Comparison of ENCODE assay signal across 1 cellular context in the genomic region with DNA sequence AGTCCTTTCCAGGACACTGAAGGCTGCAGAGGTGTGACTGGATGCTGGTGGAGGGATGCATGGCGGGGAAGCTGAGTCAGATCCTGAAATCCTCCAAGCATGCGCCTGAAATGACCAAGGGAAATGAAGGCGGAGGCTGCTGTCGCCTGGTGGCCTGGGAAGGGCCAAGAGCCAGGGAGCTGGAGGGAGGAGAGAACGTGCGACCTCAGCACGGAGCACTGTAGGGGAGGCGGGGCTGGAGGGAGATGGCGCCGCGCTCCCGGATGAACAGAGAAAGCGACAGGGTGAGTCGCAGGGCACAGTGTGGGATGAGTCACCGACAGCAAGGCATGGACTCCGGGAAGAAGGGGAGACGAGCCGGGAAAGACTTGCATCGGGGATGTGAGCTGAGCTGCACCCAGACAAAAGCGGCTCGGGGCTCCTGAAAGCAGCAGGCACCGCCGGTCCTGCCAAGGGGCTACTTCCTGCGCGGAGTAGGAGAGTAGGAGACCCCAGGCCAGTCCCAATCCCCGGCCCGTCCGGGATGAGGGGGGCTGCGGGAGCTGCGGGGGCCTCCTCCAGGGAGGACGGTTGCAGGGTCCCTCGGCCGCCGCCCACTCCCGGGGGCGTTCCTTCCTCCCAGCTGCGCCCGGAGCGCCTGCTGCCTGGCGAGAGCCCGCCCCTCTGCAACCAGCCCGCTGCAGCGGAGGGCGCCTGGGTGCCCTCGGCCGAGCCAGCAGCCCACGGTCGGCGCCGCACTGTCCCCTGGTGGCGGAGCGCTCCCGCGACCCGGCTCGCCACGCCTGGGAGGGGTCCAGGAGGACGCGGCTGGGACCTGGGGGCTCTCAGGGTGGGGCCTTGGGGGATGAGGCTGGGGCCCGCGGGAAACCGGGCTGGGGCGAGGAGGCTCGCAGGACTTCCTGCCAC.
A peak's percentile ranks its signal among the peaks of the same experiment; 100 is the strongest.
TF ChIP-seq lines count a peak whose summit lies in the region.

No MANE protein-coding gene starts in this region.

TF ChIP-seq in WTC11, 78 proteins besides CTCF, POLR2A, EP300 and RAD21 (continued from another document and continues in another):
- TF ChIP-seq, protein P1, sequence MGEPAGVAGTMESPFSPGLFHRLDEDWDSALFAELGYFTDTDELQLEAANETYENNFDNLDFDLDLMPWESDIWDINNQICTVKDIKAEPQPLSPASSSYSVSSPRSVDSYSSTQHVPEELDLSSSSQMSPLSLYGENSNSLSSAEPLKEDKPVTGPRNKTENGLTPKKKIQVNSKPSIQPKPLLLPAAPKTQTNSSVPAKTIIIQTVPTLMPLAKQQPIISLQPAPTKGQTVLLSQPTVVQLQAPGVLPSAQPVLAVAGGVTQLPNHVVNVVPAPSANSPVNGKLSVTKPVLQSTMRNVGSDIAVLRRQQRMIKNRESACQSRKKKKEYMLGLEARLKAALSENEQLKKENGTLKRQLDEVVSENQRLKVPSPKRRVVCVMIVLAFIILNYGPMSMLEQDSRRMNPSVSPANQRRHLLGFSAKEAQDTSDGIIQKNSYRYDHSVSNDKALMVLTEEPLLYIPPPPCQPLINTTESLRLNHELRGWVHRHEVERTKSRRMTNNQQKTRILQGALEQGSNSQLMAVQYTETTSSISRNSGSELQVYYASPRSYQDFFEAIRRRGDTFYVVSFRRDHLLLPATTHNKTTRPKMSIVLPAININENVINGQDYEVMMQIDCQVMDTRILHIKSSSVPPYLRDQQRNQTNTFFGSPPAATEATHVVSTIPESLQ (CRISPR knock-in tag; IDR thresholded peaks at IDR 0.05): no peak
- TF ChIP-seq CREB1 (CRISPR knock-in tag; IDR thresholded peaks at IDR 0.05) (no peak), KAT7 (CRISPR knock-in tag; IDR thresholded peaks at IDR 0.05; ENCODE audit: borderline replicate concordance) (no peak), ESRRA (CRISPR knock-in tag; IDR thresholded peaks at IDR 0.05; ENCODE audit: borderline replicate concordance) (no peak), ETV6 (CRISPR knock-in tag; IDR thresholded peaks at IDR 0.05) (no peak), PRRX2 (CRISPR knock-in tag; IDR thresholded peaks at IDR 0.05) (no peak), CBFB (CRISPR knock-in tag; IDR thresholded peaks at IDR 0.05; ENCODE audit: low read depth) (no peak), SP1 (CRISPR knock-in tag; conservative IDR thresholded peaks at IDR 0.05) (peak; percentile 68; the same call in 1 of the 2 replicates), NFYB (CRISPR knock-in tag; conservative IDR thresholded peaks at IDR 0.05; ENCODE audit: low read depth) (no peak), FOXJ3 (CRISPR knock-in tag; IDR thresholded peaks at IDR 0.05; ENCODE audit: borderline replicate concordance) (no peak), ZNF121 (CRISPR knock-in tag; IDR thresholded peaks at IDR 0.05) (0 out of 2 replicates have a peak, but pooled peaks have one; percentile 20), JAZF1 (CRISPR knock-in tag; IDR thresholded peaks at IDR 0.05) (no peak), MXD4 (CRISPR knock-in tag; IDR thresholded peaks at IDR 0.05; ENCODE audit: borderline replicate concordance) (no peak), NFE2L1 (CRISPR knock-in tag; IDR thresholded peaks at IDR 0.05) (0 out of 2 replicates have a peak, but pooled peaks have one; percentile 59), GRHL2 (CRISPR knock-in tag; IDR thresholded peaks at IDR 0.05; ENCODE audit: insufficient replicate concordance, severe bottlenecking) (no peak), NR2C2 (CRISPR knock-in tag; IDR thresholded peaks at IDR 0.05) (no peak; the same call in 1 of the 2 replicates), RELA (CRISPR knock-in tag; IDR thresholded peaks at IDR 0.05; ENCODE audit: borderline replicate concordance) (no peak), GTF2I (CRISPR knock-in tag; conservative IDR thresholded peaks at IDR 0.05) (0 out of 2 replicates have a peak, but pooled peaks have one; percentile 38), TP53 (CRISPR knock-in tag; IDR thresholded peaks at IDR 0.05) (no peak)
- TF ChIP-seq, protein P2, sequence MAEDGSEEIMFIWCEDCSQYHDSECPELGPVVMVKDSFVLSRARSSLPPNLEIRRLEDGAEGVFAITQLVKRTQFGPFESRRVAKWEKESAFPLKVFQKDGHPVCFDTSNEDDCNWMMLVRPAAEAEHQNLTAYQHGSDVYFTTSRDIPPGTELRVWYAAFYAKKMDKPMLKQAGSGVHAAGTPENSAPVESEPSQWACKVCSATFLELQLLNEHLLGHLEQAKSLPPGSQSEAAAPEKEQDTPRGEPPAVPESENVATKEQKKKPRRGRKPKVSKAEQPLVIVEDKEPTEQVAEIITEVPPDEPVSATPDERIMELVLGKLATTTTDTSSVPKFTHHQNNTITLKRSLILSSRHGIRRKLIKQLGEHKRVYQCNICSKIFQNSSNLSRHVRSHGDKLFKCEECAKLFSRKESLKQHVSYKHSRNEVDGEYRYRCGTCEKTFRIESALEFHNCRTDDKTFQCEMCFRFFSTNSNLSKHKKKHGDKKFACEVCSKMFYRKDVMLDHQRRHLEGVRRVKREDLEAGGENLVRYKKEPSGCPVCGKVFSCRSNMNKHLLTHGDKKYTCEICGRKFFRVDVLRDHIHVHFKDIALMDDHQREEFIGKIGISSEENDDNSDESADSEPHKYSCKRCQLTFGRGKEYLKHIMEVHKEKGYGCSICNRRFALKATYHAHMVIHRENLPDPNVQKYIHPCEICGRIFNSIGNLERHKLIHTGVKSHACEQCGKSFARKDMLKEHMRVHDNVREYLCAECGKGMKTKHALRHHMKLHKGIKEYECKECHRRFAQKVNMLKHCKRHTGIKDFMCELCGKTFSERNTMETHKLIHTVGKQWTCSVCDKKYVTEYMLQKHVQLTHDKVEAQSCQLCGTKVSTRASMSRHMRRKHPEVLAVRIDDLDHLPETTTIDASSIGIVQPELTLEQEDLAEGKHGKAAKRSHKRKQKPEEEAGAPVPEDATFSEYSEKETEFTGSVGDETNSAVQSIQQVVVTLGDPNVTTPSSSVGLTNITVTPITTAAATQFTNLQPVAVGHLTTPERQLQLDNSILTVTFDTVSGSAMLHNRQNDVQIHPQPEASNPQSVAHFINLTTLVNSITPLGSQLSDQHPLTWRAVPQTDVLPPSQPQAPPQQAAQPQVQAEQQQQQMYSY (CRISPR knock-in tag; IDR thresholded peaks at IDR 0.05): 0 out of 2 replicates have a peak, but pooled peaks have one; percentile 5
- TF ChIP-seq, protein P3, sequence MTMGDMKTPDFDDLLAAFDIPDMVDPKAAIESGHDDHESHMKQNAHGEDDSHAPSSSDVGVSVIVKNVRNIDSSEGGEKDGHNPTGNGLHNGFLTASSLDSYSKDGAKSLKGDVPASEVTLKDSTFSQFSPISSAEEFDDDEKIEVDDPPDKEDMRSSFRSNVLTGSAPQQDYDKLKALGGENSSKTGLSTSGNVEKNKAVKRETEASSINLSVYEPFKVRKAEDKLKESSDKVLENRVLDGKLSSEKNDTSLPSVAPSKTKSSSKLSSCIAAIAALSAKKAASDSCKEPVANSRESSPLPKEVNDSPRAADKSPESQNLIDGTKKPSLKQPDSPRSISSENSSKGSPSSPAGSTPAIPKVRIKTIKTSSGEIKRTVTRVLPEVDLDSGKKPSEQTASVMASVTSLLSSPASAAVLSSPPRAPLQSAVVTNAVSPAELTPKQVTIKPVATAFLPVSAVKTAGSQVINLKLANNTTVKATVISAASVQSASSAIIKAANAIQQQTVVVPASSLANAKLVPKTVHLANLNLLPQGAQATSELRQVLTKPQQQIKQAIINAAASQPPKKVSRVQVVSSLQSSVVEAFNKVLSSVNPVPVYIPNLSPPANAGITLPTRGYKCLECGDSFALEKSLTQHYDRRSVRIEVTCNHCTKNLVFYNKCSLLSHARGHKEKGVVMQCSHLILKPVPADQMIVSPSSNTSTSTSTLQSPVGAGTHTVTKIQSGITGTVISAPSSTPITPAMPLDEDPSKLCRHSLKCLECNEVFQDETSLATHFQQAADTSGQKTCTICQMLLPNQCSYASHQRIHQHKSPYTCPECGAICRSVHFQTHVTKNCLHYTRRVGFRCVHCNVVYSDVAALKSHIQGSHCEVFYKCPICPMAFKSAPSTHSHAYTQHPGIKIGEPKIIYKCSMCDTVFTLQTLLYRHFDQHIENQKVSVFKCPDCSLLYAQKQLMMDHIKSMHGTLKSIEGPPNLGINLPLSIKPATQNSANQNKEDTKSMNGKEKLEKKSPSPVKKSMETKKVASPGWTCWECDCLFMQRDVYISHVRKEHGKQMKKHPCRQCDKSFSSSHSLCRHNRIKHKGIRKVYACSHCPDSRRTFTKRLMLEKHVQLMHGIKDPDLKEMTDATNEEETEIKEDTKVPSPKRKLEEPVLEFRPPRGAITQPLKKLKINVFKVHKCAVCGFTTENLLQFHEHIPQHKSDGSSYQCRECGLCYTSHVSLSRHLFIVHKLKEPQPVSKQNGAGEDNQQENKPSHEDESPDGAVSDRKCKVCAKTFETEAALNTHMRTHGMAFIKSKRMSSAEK (CRISPR knock-in tag; IDR thresholded peaks at IDR 0.05; ENCODE audit: borderline replicate concordance): no peak
- TF ChIP-seq, protein P4, sequence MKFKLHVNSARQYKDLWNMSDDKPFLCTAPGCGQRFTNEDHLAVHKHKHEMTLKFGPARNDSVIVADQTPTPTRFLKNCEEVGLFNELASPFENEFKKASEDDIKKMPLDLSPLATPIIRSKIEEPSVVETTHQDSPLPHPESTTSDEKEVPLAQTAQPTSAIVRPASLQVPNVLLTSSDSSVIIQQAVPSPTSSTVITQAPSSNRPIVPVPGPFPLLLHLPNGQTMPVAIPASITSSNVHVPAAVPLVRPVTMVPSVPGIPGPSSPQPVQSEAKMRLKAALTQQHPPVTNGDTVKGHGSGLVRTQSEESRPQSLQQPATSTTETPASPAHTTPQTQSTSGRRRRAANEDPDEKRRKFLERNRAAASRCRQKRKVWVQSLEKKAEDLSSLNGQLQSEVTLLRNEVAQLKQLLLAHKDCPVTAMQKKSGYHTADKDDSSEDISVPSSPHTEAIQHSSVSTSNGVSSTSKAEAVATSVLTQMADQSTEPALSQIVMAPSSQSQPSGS (CRISPR knock-in tag; IDR thresholded peaks at IDR 0.05; ENCODE audit: borderline replicate concordance, low read depth): no peak; the same call in 1 of the 2 replicates
- TF ChIP-seq, protein P5, sequence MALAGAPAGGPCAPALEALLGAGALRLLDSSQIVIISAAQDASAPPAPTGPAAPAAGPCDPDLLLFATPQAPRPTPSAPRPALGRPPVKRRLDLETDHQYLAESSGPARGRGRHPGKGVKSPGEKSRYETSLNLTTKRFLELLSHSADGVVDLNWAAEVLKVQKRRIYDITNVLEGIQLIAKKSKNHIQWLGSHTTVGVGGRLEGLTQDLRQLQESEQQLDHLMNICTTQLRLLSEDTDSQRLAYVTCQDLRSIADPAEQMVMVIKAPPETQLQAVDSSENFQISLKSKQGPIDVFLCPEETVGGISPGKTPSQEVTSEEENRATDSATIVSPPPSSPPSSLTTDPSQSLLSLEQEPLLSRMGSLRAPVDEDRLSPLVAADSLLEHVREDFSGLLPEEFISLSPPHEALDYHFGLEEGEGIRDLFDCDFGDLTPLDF (CRISPR knock-in tag; IDR thresholded peaks at IDR 0.05): no peak
- TF ChIP-seq, protein P6, sequence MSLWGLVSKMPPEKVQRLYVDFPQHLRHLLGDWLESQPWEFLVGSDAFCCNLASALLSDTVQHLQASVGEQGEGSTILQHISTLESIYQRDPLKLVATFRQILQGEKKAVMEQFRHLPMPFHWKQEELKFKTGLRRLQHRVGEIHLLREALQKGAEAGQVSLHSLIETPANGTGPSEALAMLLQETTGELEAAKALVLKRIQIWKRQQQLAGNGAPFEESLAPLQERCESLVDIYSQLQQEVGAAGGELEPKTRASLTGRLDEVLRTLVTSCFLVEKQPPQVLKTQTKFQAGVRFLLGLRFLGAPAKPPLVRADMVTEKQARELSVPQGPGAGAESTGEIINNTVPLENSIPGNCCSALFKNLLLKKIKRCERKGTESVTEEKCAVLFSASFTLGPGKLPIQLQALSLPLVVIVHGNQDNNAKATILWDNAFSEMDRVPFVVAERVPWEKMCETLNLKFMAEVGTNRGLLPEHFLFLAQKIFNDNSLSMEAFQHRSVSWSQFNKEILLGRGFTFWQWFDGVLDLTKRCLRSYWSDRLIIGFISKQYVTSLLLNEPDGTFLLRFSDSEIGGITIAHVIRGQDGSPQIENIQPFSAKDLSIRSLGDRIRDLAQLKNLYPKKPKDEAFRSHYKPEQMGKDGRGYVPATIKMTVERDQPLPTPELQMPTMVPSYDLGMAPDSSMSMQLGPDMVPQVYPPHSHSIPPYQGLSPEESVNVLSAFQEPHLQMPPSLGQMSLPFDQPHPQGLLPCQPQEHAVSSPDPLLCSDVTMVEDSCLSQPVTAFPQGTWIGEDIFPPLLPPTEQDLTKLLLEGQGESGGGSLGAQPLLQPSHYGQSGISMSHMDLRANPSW (CRISPR knock-in tag; conservative IDR thresholded peaks at IDR 0.05; ENCODE audit: low read depth): no peak
- TF ChIP-seq, protein P7, sequence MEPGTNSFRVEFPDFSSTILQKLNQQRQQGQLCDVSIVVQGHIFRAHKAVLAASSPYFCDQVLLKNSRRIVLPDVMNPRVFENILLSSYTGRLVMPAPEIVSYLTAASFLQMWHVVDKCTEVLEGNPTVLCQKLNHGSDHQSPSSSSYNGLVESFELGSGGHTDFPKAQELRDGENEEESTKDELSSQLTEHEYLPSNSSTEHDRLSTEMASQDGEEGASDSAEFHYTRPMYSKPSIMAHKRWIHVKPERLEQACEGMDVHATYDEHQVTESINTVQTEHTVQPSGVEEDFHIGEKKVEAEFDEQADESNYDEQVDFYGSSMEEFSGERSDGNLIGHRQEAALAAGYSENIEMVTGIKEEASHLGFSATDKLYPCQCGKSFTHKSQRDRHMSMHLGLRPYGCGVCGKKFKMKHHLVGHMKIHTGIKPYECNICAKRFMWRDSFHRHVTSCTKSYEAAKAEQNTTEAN (CRISPR knock-in tag; IDR thresholded peaks at IDR 0.05): peak; percentile 87; the same call in 1 of the 2 replicates
- TF ChIP-seq, protein P8, sequence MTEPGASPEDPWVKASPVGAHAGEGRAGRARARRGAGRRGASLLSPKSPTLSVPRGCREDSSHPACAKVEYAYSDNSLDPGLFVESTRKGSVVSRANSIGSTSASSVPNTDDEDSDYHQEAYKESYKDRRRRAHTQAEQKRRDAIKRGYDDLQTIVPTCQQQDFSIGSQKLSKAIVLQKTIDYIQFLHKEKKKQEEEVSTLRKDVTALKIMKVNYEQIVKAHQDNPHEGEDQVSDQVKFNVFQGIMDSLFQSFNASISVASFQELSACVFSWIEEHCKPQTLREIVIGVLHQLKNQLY (CRISPR knock-in tag; IDR thresholded peaks at IDR 0.05): no peak
- TF ChIP-seq, protein P9, sequence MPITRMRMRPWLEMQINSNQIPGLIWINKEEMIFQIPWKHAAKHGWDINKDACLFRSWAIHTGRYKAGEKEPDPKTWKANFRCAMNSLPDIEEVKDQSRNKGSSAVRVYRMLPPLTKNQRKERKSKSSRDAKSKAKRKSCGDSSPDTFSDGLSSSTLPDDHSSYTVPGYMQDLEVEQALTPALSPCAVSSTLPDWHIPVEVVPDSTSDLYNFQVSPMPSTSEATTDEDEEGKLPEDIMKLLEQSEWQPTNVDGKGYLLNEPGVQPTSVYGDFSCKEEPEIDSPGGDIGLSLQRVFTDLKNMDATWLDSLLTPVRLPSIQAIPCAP (CRISPR knock-in tag; IDR thresholded peaks at IDR 0.05): no peak
- TF ChIP-seq, protein P10, sequence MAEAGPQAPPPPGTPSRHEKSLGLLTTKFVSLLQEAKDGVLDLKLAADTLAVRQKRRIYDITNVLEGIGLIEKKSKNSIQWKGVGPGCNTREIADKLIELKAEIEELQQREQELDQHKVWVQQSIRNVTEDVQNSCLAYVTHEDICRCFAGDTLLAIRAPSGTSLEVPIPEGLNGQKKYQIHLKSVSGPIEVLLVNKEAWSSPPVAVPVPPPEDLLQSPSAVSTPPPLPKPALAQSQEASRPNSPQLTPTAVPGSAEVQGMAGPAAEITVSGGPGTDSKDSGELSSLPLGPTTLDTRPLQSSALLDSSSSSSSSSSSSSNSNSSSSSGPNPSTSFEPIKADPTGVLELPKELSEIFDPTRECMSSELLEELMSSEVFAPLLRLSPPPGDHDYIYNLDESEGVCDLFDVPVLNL (CRISPR knock-in tag; IDR thresholded peaks at IDR 0.05; ENCODE audit: borderline replicate concordance, low read depth): no peak
